Comparison of ENCODE assay signal across 8 cellular contexts in the genomic region with DNA sequence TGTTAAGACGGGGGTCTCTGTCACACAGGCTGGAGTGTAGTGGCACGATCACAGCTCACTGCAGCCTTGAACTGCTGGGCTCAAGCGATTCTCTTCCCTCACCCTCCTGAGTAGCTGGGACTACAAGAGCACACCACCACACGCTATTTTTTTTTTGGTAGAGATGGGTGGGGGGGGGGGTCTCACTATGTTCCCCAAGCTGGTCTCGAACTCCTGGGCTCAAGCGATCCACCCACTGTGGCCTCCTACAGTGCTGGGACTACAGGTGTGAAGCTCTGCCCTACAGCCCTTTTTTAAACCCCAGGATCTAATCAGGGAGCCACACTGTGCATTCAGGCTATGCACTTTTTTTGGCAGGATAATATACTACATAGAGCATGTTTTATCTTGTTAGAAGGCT. TPM values are rescaled to one million over a fixed set of nuclear protein-coding genes. Genes with fewer than 3 reads are reported as not detected.
DNase-seq lines count a peak whose midpoint lies in the region; ATAC-seq and TF ChIP-seq lines count a peak whose summit lies in the region.

No MANE protein-coding gene starts in this region.

- 32 to 62% (median 38%) methylated on average over 5 to 6 of the region's 6 CpGs for WGBS in stomach, 5 donors
- WGBS in testis, 2 donors, result 46 to 58% methylated on average over 4 to 6 of the region's 6 CpGs

- H3K36me3 ChIP-seq in stomach, result peaks cover 0 to 13% (median 4%) of the 10 kb centered on the region in 4 donors
- H3K36me3 ChIP-seq in testis (ENCODE audit: low read depth, missing control alignments), result no peaks in the 10 kb centered on the region

- H3K27me3 Mint-ChIP-seq in activated CD4-positive, alpha-beta T cell treated with anti-CD3 and anti-CD28 coated beads for 36 hours, result no peaks in the 10 kb centered on the region
- H3K27me3 Mint-ChIP-seq in activated T-helper 17 cell treated with anti-CD3 and anti-CD28 coated beads, Interleukin-2, amount 50 U/mL, for 72 hours, result no peaks in the 10 kb centered on the region

- intact Hi-C loops in activated CD4-positive, alpha-beta T cell treated with anti-CD3 and anti-CD28 coated beads for 36 hours (cut with DNase I, micrococcal nuclease), result loop anchor here in 1 of 2 experiments (2.0 to 5.0 kb wide), 2 partner anchors 93 to 1179 kb away; partner anchors contain the start of gene PPFIA1
- intact Hi-C loops in stomach (cut with DNase I; ENCODE audit: low total_unique reads) (no loop called here), testis (cut with DNase I; ENCODE audit: low total_unique reads) (no loop called here)

- TF ChIP-seq CTCF in stomach (IDR thresholded peaks at IDR 0.05) (no peak), testis (IDR thresholded peaks at IDR 0.05) (no peak)

- peak overlapping the region; percentile 88 for H3K4me3 Mint-ChIP-seq in activated CD4-positive, alpha-beta T cell treated with anti-CD3 and anti-CD28 coated beads for 36 hours
- peak overlapping the region; percentile 90 for H3K4me3 Mint-ChIP-seq in activated T-helper 17 cell treated with anti-CD3 and anti-CD28 coated beads, Interleukin-2, amount 50 U/mL, for 72 hours

- H3K4me3 ChIP-seq in iPS-18c (ENCODE audit: insufficient read depth, low read depth, low read length), result peak overlapping the region; percentile 76
- H3K4me3 ChIP-seq in stomach, result peak overlapping the region in 3 of 4 donors; percentile 68 to 74 (median 74)
- H3K4me3 ChIP-seq in testis, result no peak overlapping the region

- H3K27me3 ChIP-seq in stomach (no peaks in the 10 kb centered on the region), testis (no peaks in the 10 kb centered on the region)

- peak overlapping the region; percentile 90 for H3K27ac Mint-ChIP-seq in activated CD4-positive, alpha-beta T cell treated with anti-CD3 and anti-CD28 coated beads for 36 hours
- H3K27ac Mint-ChIP-seq in activated T-helper 17 cell treated with anti-CD3 and anti-CD28 coated beads, Interleukin-2, amount 50 U/mL, for 72 hours, result peak overlapping the region; percentile 85

- H3K27ac ChIP-seq in stomach (peak overlapping the region; percentile 67 to 87 (median 84)), testis (no peak overlapping the region)

- no peak for TF ChIP-seq POLR2A in stomach (IDR thresholded peaks at IDR 0.05)
- no peak for TF ChIP-seq POLR2A in testis (IDR thresholded peaks at IDR 0.05)

- H3K36me3 Mint-ChIP-seq in activated CD4-positive, alpha-beta T cell treated with anti-CD3 and anti-CD28 coated beads for 36 hours (ENCODE audit: low read depth), result peaks cover 45% of the 10 kb centered on the region
- peaks cover 60% of the 10 kb centered on the region for H3K36me3 Mint-ChIP-seq in activated T-helper 17 cell treated with anti-CD3 and anti-CD28 coated beads, Interleukin-2, amount 50 U/mL, for 72 hours (ENCODE audit: low read depth)

- ATAC-seq in activated CD4-positive, alpha-beta T cell treated with anti-CD3 and anti-CD28 coated beads for 36 hours, result no peak
- no peak for ATAC-seq in activated T-helper 17 cell treated with anti-CD3 and anti-CD28 coated beads, Interleukin-2, amount 50 U/mL, for 72 hours (replicated peaks)

- POLR2A ChIA-PET in activated CD4-positive, alpha-beta T cell treated with anti-CD3 and anti-CD28 coated beads for 36 hours (lab: Charles Lee), result no interaction called here

- H3K9me3 ChIP-seq in iPS-18c (ENCODE audit: control insufficient read depth, insufficient read depth, low read length) (no peaks in the 10 kb centered on the region), stomach (no peaks in the 10 kb centered on the region), testis (no peaks in the 10 kb centered on the region)

- no peaks in the 10 kb centered on the region for H3K9me3 Mint-ChIP-seq in activated CD4-positive, alpha-beta T cell treated with anti-CD3 and anti-CD28 coated beads for 36 hours (ENCODE audit: low read depth)
- no peaks in the 10 kb centered on the region for H3K9me3 Mint-ChIP-seq in activated T-helper 17 cell treated with anti-CD3 and anti-CD28 coated beads, Interleukin-2, amount 50 U/mL, for 72 hours

- H3K4me1 ChIP-seq in stomach (peaks cover 23 to 64% (median 60%) of the 10 kb centered on the region in 4 donors), testis (peaks cover 23% of the 10 kb centered on the region)

- CTCF ChIA-PET in activated CD4-positive, alpha-beta T cell treated with anti-CD3 and anti-CD28 coated beads for 36 hours (lab: Charles Lee), result no interaction called here

- peaks cover 50% of the 10 kb centered on the region for H3K4me1 Mint-ChIP-seq in activated CD4-positive, alpha-beta T cell treated with anti-CD3 and anti-CD28 coated beads for 36 hours
- H3K4me1 Mint-ChIP-seq in activated T-helper 17 cell treated with anti-CD3 and anti-CD28 coated beads, Interleukin-2, amount 50 U/mL, for 72 hours, result peaks cover 48% of the 10 kb centered on the region

- DNase-seq in activated CD4-positive, alpha-beta T cell treated with anti-CD3 and anti-CD28 coated beads for 36 hours, result no peak
- no peak for DNase-seq in activated CD4-positive, alpha-beta T cell treated with anti-CD3 and anti-CD28 coated beads, Interleukin-2, amount 50 U/mL, for 1 hour
- no peak for DNase-seq in stomach
- DNase-seq in testis, result no peak
- no peak for DNase-seq in 8988T
- DNase-seq in NCI-H146 treated with DMSO at 0.1 percent for 48 hours (lab: John Stamatoyannopoulos, UW; ENCODE audit: unreplicated experiment), result no peak

- no peak for TF ChIP-seq EP300 in stomach (IDR thresholded peaks at IDR 0.05)

RNA-seq across cellular contexts. Expression of gene DHCR7, which starts 1.4 kb away (rescaled TPM):
- total RNA-seq in activated CD4-positive, alpha-beta T cell treated with anti-CD3 and anti-CD28 coated beads for 36 hours, result 10 to 100 TPM; 57.3 to 64.0 TPM
- total RNA-seq in activated T-helper 17 cell treated with anti-CD3 and anti-CD28 coated beads, Interleukin-2, amount 50 U/mL, for 72 hours, result 10 to 100 TPM; 38.8 to 67.1 TPM
- 10 to 100 TPM; 11.2 to 58.8 (median 17.9) TPM for total RNA-seq in stomach
- 10 to 100 TPM in 2 of 3 donors, 1 to 10 TPM in 1; 3.5 to 13.2 (median 11.2) TPM for polyA plus RNA-seq in stomach
- total RNA-seq in testis, result 100 to 1,000 TPM in 1 of 2 donors, 10 to 100 TPM in 1; 54.2 to 101 TPM
- 65.3 TPM for polyA plus RNA-seq in testis (ENCODE audit: insufficient read depth, low read depth, low replicate concordance)

RNA-seq across cellular contexts. Expression of gene NADSYN1, which starts 3.4 kb away (rescaled TPM):
- 10 to 100 TPM; 79.4 to 88.8 TPM for total RNA-seq in activated CD4-positive, alpha-beta T cell treated with anti-CD3 and anti-CD28 coated beads for 36 hours
- 100 to 1,000 TPM; 108 to 152 TPM for total RNA-seq in activated T-helper 17 cell treated with anti-CD3 and anti-CD28 coated beads, Interleukin-2, amount 50 U/mL, for 72 hours
- total RNA-seq in stomach, result 100 to 1,000 TPM in 3 of 5 donors, 10 to 100 TPM in 2; 49.0 to 320 (median 104) TPM
- polyA plus RNA-seq in stomach, result 10 to 100 TPM; 28.0 to 74.9 (median 29.4) TPM
- total RNA-seq in testis, result 10 to 100 TPM; 75.7 to 91.2 TPM
- polyA plus RNA-seq in testis (ENCODE audit: insufficient read depth, low read depth, low replicate concordance), result 79.4 TPM

Comparison
In these comparisons a context has a peak if more than half of its experiments do, and no peak if none do; other contexts are left out.
1. H3K4me3 ChIP-seq: peak in iPS-18c (single experiment) and stomach (3 of 4); none in testis (0 of 2).
2. H3K27ac ChIP-seq: peak in stomach (5 of 5); none in testis (0 of 2).